1 cellular context compared by ENCODE assay signal in the genomic region with DNA sequence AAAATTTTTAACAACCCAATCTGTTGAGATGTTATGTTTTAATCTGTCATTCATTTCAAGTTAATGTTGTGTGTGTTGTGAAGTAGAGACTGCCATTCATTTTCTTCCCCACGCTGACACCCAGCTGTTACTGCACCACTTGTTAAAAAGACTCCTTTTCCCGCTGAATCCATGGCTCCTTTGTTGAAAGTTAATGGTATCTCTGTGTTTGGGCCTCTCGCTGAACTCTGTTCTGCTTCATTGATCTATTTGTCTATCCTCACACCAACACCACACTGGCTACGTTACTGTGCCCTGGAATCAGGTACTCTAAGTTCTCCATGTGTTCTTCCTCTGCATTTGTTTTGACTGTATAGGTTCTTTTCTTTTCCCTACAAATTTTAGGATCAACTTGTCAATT.
TF ChIP-seq lines count a peak whose summit lies in the region.

No MANE protein-coding gene starts in this region.

TF ChIP-seq in HepG2, 621 proteins besides CTCF, POLR2A, EP300 and RAD21 (continued from another document and continues in another):
- peak; percentile 89; the same call in 1 of the 2 replicates for TF ChIP-seq ZNF710 (CRISPR knock-in tag; IDR thresholded peaks at IDR 0.05; ENCODE audit: borderline replicate concordance)
- 0 out of 2 replicates have a peak, but pooled peaks have one; percentile 34 for TF ChIP-seq PRDM10 (CRISPR knock-in tag; IDR thresholded peaks at IDR 0.05; ENCODE audit: low read depth)
- peak; percentile 82 for TF ChIP-seq NCOA2 (CRISPR knock-in tag; IDR thresholded peaks at IDR 0.05)
- TF ChIP-seq SMAD9 (CRISPR knock-in tag; IDR thresholded peaks at IDR 0.05), result no peak
- TF ChIP-seq LCORL (IDR thresholded peaks at IDR 0.05), result no peak
- TF ChIP-seq LCORL (CRISPR knock-in tag; IDR thresholded peaks at IDR 0.05), result peak; percentile 83
- TF ChIP-seq ZBTB3 (CRISPR knock-in tag; IDR thresholded peaks at IDR 0.05; ENCODE audit: borderline replicate concordance, low read depth), result no peak
- TF ChIP-seq THRA (CRISPR knock-in tag; IDR thresholded peaks at IDR 0.05; ENCODE audit: borderline replicate concordance), result peak; percentile 32; the same call in 1 of the 2 replicates
- TF ChIP-seq ZNF232 (CRISPR knock-in tag; IDR thresholded peaks at IDR 0.05; ENCODE audit: borderline replicate concordance), result 0 out of 2 replicates have a peak, but pooled peaks have one; percentile 57
- no peak for TF ChIP-seq ZNF598 (CRISPR knock-in tag; IDR thresholded peaks at IDR 0.05; ENCODE audit: borderline replicate concordance)
- peak; percentile 37; the same call in 1 of the 2 replicates for TF ChIP-seq FOXK1 (CRISPR knock-in tag; IDR thresholded peaks at IDR 0.05; ENCODE audit: borderline replicate concordance, low read depth)
- peak; percentile 90 for TF ChIP-seq FOXJ3 (CRISPR knock-in tag; IDR thresholded peaks at IDR 0.05; ENCODE audit: borderline replicate concordance)
- TF ChIP-seq STAG1 (CRISPR knock-in tag; IDR thresholded peaks at IDR 0.05), result peak; percentile 33; the same call in 1 of the 2 replicates
- peak; percentile 61; the same call in 1 of the 2 replicates for TF ChIP-seq DMAP1 (CRISPR knock-in tag; IDR thresholded peaks at IDR 0.05)
- no peak for TF ChIP-seq SATB2 (CRISPR knock-in tag; IDR thresholded peaks at IDR 0.05)
- TF ChIP-seq HNF1A (IDR thresholded peaks at IDR 0.05; ENCODE audit: low read depth), result peak; percentile 62
- peak; percentile 65; the same call in 1 of the 2 replicates for TF ChIP-seq HNF1A (CRISPR knock-in tag; IDR thresholded peaks at IDR 0.05; ENCODE audit: borderline replicate concordance)
- no peak for TF ChIP-seq PRDM4 (CRISPR knock-in tag; IDR thresholded peaks at IDR 0.05; ENCODE audit: borderline replicate concordance)
- TF ChIP-seq, protein P1, sequence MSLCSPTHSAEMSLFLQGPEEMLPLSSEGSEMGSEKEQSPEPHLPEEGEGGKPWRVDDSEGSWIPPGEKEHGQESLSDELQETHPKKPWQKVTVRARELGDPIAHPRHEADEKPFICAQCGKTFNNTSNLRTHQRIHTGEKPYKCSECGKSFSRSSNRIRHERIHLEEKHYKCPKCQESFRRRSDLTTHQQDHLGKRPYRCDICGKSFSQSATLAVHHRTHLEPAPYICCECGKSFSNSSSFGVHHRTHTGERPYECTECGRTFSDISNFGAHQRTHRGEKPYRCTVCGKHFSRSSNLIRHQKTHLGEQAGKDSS (CRISPR knock-in tag; IDR thresholded peaks at IDR 0.05; ENCODE audit: borderline replicate concordance, low read depth), result 0 out of 2 replicates have a peak, but pooled peaks have one; percentile 50
- 0 out of 2 replicates have a peak, but pooled peaks have one; percentile 57 for TF ChIP-seq TOE1 (CRISPR knock-in tag; IDR thresholded peaks at IDR 0.05)
- no peak for TF ChIP-seq MBNL3 (CRISPR knock-in tag; conservative IDR thresholded peaks at IDR 0.05)
- TF ChIP-seq GMEB1 (CRISPR knock-in tag; IDR thresholded peaks at IDR 0.05; ENCODE audit: borderline replicate concordance), result no peak
- no peak for TF ChIP-seq NONO (IDR thresholded peaks at IDR 0.05)
- 0 out of 2 replicates have a peak, but pooled peaks have one; percentile 37 for TF ChIP-seq NONO (CRISPR knock-in tag; conservative IDR thresholded peaks at IDR 0.05)
- no peak for TF ChIP-seq WIZ (CRISPR knock-in tag; IDR thresholded peaks at IDR 0.05)
- TF ChIP-seq, protein P2, sequence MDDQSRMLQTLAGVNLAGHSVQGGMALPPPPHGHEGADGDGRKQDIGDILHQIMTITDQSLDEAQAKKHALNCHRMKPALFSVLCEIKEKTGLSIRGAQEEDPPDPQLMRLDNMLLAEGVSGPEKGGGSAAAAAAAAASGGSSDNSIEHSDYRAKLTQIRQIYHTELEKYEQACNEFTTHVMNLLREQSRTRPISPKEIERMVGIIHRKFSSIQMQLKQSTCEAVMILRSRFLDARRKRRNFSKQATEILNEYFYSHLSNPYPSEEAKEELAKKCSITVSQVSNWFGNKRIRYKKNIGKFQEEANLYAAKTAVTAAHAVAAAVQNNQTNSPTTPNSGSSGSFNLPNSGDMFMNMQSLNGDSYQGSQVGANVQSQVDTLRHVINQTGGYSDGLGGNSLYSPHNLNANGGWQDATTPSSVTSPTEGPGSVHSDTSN (CRISPR knock-in tag; IDR thresholded peaks at IDR 0.05; ENCODE audit: borderline replicate concordance), result no peak
- peak; percentile 76 for TF ChIP-seq HDAC1 (CRISPR knock-in tag; IDR thresholded peaks at IDR 0.05)
- no peak for TF ChIP-seq AFF4 (CRISPR knock-in tag; IDR thresholded peaks at IDR 0.05)
- no peak for TF ChIP-seq KDM1A (CRISPR knock-in tag; IDR thresholded peaks at IDR 0.05)
- TF ChIP-seq ZNF331 (CRISPR knock-in tag; IDR thresholded peaks at IDR 0.05), result peak; percentile 79; the same call in 1 of the 2 replicates
- TF ChIP-seq ZFY (CRISPR knock-in tag; IDR thresholded peaks at IDR 0.05), result peak; percentile 44; the same call in 1 of the 2 replicates
- no peak for TF ChIP-seq ZNF484 (CRISPR knock-in tag; IDR thresholded peaks at IDR 0.05; ENCODE audit: borderline replicate concordance, low read depth)
